1 cellular context compared by ENCODE assay signal in genomic region chr13:110922506-110922905, GRCh38.
TF ChIP-seq lines count a peak whose summit lies in the region.

No MANE protein-coding gene starts in this region.

TF ChIP-seq in SK-N-SH treated with all-trans-retinoic acid at 6 μM for 48 hours, 23 proteins besides CTCF, POLR2A, EP300 and RAD21 (continued from another document):
- TF ChIP-seq TOX (CRISPR knock-in tag; IDR thresholded peaks at IDR 0.05; ENCODE audit: borderline replicate concordance) (no peak), CREB5 (CRISPR knock-in tag; IDR thresholded peaks at IDR 0.05; ENCODE audit: low read depth) (no peak), OSR1 (CRISPR knock-in tag; IDR thresholded peaks at IDR 0.05) (no peak), ZNF70 (CRISPR knock-in tag; IDR thresholded peaks at IDR 0.05) (no peak), CSDC2 (CRISPR knock-in tag; IDR thresholded peaks at IDR 0.05) (no peak)
